In the genomic region with DNA sequence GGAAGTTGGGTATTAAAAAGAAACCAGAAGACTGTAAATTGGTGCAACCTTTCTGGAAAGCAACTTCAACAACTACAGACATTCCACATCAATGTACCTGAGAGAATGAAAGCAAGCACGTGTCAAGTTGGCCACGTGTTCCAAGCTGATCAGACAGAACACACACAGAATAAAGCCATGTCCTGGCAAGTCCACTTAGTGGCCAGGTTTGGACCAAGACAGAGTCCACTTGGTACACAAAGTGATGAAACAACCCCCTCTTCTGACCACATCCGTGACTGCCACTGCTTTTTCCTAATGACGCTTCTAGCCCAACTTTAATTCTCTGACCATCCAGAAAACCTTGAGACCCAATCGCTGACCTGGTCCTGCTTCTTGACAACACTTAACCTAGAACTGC, we compare ENCODE assay signal across 8 cellular contexts.
DNase-seq lines count a peak whose midpoint lies in the region; ATAC-seq and TF ChIP-seq lines count a peak whose summit lies in the region.

No MANE protein-coding gene starts in this region.

- H3K27me3 ChIP-seq in A673 (replicated peaks; ENCODE audit: insufficient read depth, low read depth, low read length, poor library complexity) (no peaks in the 10 kb centered on the region), adrenal gland (no peaks in the 10 kb centered on the region), aorta (ENCODE audit: control insufficient read depth in 1 of 2, insufficient read depth in 2 of 2, low read length in 1 of 2) (no peaks in the 10 kb centered on the region)

- DNase-seq in A673 (ENCODE audit: low spot score) (no peak), GM20000 (ENCODE audit: low spot score) (peak; percentile 25), adrenal gland (peak in 3 of 7 donors; percentile 42 to 68 (median 49)), islet precursor cell (peak; percentile 66), aorta (no peak), coronary artery (ENCODE audit: low spot score) (no peak)
- no peak for DNase-seq in NK-92 treated with Interleukin-12 subunit alpha and Interleukin-12 subunit beta, amount 100 ng/mL, for 24 hours (lab: John Stamatoyannopoulos, UW)

- 37 to 46% (median 42%) methylated on average over 5 of the region's 5 CpGs for WGBS in adrenal gland, 4 donors
- 18 to 20% methylated on average over 5 of the region's 5 CpGs for WGBS in aorta, 2 donors

- H3K9me3 ChIP-seq in A673 (ENCODE audit: low read depth, low read length, poor library complexity, severe bottlenecking) (no peaks in the 10 kb centered on the region), adrenal gland (replicated peaks in 1 of 3) (no peaks in the 10 kb centered on the region), aorta (ENCODE audit: control insufficient read depth, low read length) (no peaks in the 10 kb centered on the region)

- H3K27ac ChIP-seq in A673 (ENCODE audit: low read depth, low read length, poor library complexity, severe bottlenecking) (no peak overlapping the region), adrenal gland (peak overlapping the region in 2 of 5 donors; percentile 4 to 17), aorta (ENCODE audit: low read depth in 1 of 2, low read length in 2 of 2) (no peak overlapping the region), coronary artery (no peak overlapping the region)

- peak; percentile 55 for ATAC-seq in aorta (ENCODE audit: low FRiP score)
- ATAC-seq in HG03196 (IDR thresholded peaks at IDR 0.05; ENCODE audit: unreplicated experiment): no peak

- no TSS peak for BruUV-seq in A673 (replicated peaks; lab: Mats Ljungman, UMichigan)

- CTCF ChIA-PET in A673 (lab: Charles Lee): interaction anchor here (1.9 kb wide), 1 partner anchor 155 kb away, joined by 10 read pairs; no protein-coding TSS in a partner anchor

- intact Hi-C loops in A673 (cut with micrococcal nuclease; ENCODE audit: unreplicated experiment): loop anchor here (2.0 to 10.0 kb wide), 3 partner anchors 244 to 844 kb away; no protein-coding TSS in a partner anchor
- intact Hi-C loops in adrenal gland (cut with DNase I): loop anchor here (5.0 to 10.0 kb wide), 3 partner anchors 76 to 244 kb away; no protein-coding TSS in a partner anchor
- intact Hi-C loops in aorta (cut with DNase I): loop anchor here (1.0 to 5.0 kb wide), 3 partner anchors 76 to 232 kb away; no protein-coding TSS in a partner anchor

- POLR2A ChIA-PET in A673 (lab: Charles Lee; ENCODE audit: low non-redundant PET): no interaction called here

- no peak overlapping the region for H3K4me3 ChIP-seq in A673 (ENCODE audit: low read depth, low read length, poor library complexity, severe bottlenecking)
- no peak overlapping the region for H3K4me3 ChIP-seq in adrenal gland
- no peak overlapping the region for H3K4me3 ChIP-seq in aorta (ENCODE audit: low read length in 2 of 2)
- H3K4me3 ChIP-seq in coronary artery: no peak overlapping the region

- peak; percentile 49 for TF ChIP-seq CTCF in A673 (conservative IDR thresholded peaks at IDR 0.05; ENCODE audit: low read depth, low read length)
- TF ChIP-seq CTCF in GM20000 (IDR thresholded peaks at IDR 0.05; ENCODE audit: extremely low read depth, missing control alignments): peak; percentile 23
- peak in 5 of 6 experiments; percentile 7 to 46 (median 42) for TF ChIP-seq CTCF in adrenal gland (IDR thresholded peaks at IDR 0.05)
- no peak for TF ChIP-seq CTCF in coronary artery (IDR thresholded peaks at IDR 0.05)

- no peak for TF ChIP-seq POLR2A in adrenal gland (IDR thresholded peaks at IDR 0.05)

- peaks cover 6% of the 10 kb centered on the region for H3K4me1 ChIP-seq in A673 (ENCODE audit: insufficient read depth, low read length, poor library complexity, severe bottlenecking)
- H3K4me1 ChIP-seq in adrenal gland (replicated peaks in 1 of 2): peaks cover 12 to 24% of the 10 kb centered on the region in 2 donors
- H3K4me1 ChIP-seq in aorta (ENCODE audit: control insufficient read depth in 1 of 2, insufficient read depth in 2 of 2, low read length in 2 of 2): no peaks in the 10 kb centered on the region

- no peaks in the 10 kb centered on the region for H3K36me3 ChIP-seq in A673 (ENCODE audit: insufficient read depth, low read length, poor library complexity, severe bottlenecking)
- peaks cover 0 to 43% of the 10 kb centered on the region in 2 donors for H3K36me3 ChIP-seq in adrenal gland (replicated peaks in 1 of 2)
- no peaks in the 10 kb centered on the region for H3K36me3 ChIP-seq in aorta (ENCODE audit: control insufficient read depth in 1 of 2, insufficient read depth in 2 of 2, low read length in 1 of 2)

Comparison
In these comparisons a context has a peak if more than half of its experiments do, and no peak if none do; other contexts are left out.
1. DNase-seq: peak in GM20000 (single experiment) and islet precursor cell (single experiment); none in A673 (single experiment), aorta (0 of 2), NK-92 treated with Interleukin-12 subunit alpha and Interleukin-12 subunit beta, amount 100 ng/mL, for 24 hours (single experiment) and coronary artery (single experiment).